Comparison of ENCODE assay signal across 14 cellular contexts in the genomic region with DNA sequence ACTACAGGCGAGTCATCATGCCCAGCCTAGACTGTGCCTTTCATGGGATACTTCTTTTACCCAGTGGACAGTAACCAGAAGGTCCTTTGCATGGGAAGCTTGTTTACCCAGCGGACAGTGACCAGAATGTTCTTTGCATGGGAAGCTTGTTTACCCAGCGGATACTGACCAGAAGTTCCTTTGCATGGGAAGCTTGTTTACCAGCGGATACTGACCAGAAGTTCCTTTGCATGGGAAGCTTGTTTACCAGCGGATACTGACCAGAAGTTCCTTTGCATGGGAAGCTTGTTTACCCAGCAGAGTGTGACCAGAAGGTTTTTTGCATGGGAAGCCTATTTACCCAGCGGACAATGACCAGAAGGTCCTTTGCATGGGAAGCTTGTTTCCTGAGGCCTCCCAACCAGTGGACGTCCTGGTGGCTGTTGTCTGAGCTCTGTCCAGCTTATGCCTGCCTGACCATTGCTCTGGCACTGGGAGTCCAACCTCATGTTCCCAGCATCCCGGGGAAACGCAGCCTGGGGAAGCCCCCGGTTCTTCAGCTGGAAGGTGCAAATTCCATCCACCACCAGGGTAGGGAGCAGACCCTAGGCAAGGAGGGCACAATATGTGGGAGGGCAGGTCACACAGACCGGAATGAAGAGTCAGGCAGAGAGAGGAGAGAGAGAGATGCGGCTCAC. TPM values are rescaled to one million over a fixed set of nuclear protein-coding genes. Genes with fewer than 3 reads are reported as not detected.
A peak's percentile ranks its signal among the peaks of the same experiment; 100 is the strongest.
DNase-seq lines count a peak whose midpoint lies in the region; ATAC-seq and TF ChIP-seq lines count a peak whose summit lies in the region.
"Had no signal": no experiment of that assay in that cellular context is flagged by ENCODE, and none has a peak within 500 bp of the region (broad histone marks: within the 10 kb centered on the region; RNA-seq: fewer than 3 reads in every experiment).

No MANE protein-coding gene starts in this region.

- H3K27ac Mint-ChIP-seq in endothelial cell (ENCODE audit: unreplicated experiment) = peak overlapping the region; percentile 48
- H3K27ac Mint-ChIP-seq: CD14-positive monocyte; CD4-positive, alpha-beta memory T cell; H9 had no signal

- no peak for DNase-seq in IMR-90
- peak; percentile 9 for DNase-seq in endothelial cell (ENCODE audit: low spot score)
- DNase-seq in ACHN = no peak
- DNase-seq in NAMALWA (ENCODE audit: low spot score) = no peak
- DNase-seq: CD4-positive, alpha-beta memory T cell; DMS153; DMS79 treated with DMSO at 0.1 percent for 48 hours; GF-D8; H9 had no signal

- no peaks in the 10 kb centered on the region for H3K36me3 Mint-ChIP-seq in endothelial cell (ENCODE audit: low read depth, unreplicated experiment)
- H3K36me3 Mint-ChIP-seq: CD14-positive monocyte; CD4-positive, alpha-beta memory T cell had no signal

- POLR2A ChIA-PET in IMR-90 (lab: Charles Lee; ENCODE audit: unreplicated experiment) = no interaction called here

- H2BK20ac ChIP-seq in IMR-90 (ENCODE audit: low read depth, low read length) = no peak overlapping the region

- no peak overlapping the region for H4K91ac ChIP-seq in IMR-90 (ENCODE audit: insufficient read depth, low read depth, low read length)

- H3K23ac ChIP-seq in IMR-90 (ENCODE audit: low read depth, low read length) = no peak overlapping the region

- H3K79me1 ChIP-seq in IMR-90 (ENCODE audit: low read depth in 1 of 2, low read length in 2 of 2) = no peaks in the 10 kb centered on the region

- H2BK15ac ChIP-seq in IMR-90 (ENCODE audit: low read depth, low read length) = no peak overlapping the region

- H3K36me3 ChIP-seq in IMR-90 (ENCODE audit: control insufficient read depth, insufficient read depth, low read length) (no peaks in the 10 kb centered on the region), liver (ENCODE audit: control insufficient read depth in 4 of 4, insufficient read depth in 3 of 4, low read depth in 1 of 4, low read length in 3 of 4) (no peaks in the 10 kb centered on the region)
- H3K36me3 ChIP-seq: BLaER1 had no signal

- BruUV-seq in IMR-90 (replicated peaks; lab: Mats Ljungman, UMichigan) = no TSS peak

- TF ChIP-seq RAD21 in IMR-90 (IDR thresholded peaks at IDR 0.05; ENCODE audit: low read length) (no peak), liver (IDR thresholded peaks at IDR 0.05) (peak; percentile 9 to 25)

- ATAC-seq in IMR-90 (ENCODE audit: low read depth) (no peak), GM21619 (IDR thresholded peaks at IDR 0.05; ENCODE audit: unreplicated experiment) (no peak)
- ATAC-seq: K562 had no signal

- no peaks in the 10 kb centered on the region for H3K9me3 ChIP-seq in IMR-90 (ENCODE audit: control insufficient read depth, insufficient read depth, low read length)
- peaks cover 0 to 1% (median under 1%) of the 10 kb centered on the region in 4 donors for H3K9me3 ChIP-seq in liver (ENCODE audit: control insufficient read depth in 4 of 4, low read length in 3 of 4)

- H3K27me3 ChIP-seq in IMR-90 (ENCODE audit: control insufficient read depth, insufficient read depth, low read length) (no peaks in the 10 kb centered on the region), liver (ENCODE audit: control insufficient read depth in 4 of 4, insufficient read depth in 4 of 4, low read length in 3 of 4) (peaks cover 0 to 2% (median 0%) of the 10 kb centered on the region in 4 donors)
- H3K27me3 ChIP-seq: BLaER1 had no signal

- no peak overlapping the region for H3K27ac ChIP-seq in IMR-90 (ENCODE audit: insufficient read depth, low read length)
- H3K27ac ChIP-seq in liver (ENCODE audit: low read depth in 1 of 2, low read length in 2 of 2) = no peak overlapping the region
- H3K27ac ChIP-seq: BLaER1 had no signal

- H2BK5ac ChIP-seq in IMR-90 (ENCODE audit: low read depth, low read length, poor library complexity, severe bottlenecking) = no peak overlapping the region

- no peaks in the 10 kb centered on the region for H3K9me1 ChIP-seq in IMR-90 (ENCODE audit: insufficient read depth, low read length)

- H2BK120ac ChIP-seq in IMR-90 (ENCODE audit: low read depth, low read length) = no peak overlapping the region

- H3K14ac ChIP-seq in IMR-90 (replicated peaks; ENCODE audit: low read depth, low read length) = no peak overlapping the region

- TF ChIP-seq CTCF in IMR-90 (conservative IDR thresholded peaks at IDR 0.05; ENCODE audit: low read depth, low read length) (no peak), endothelial cell (IDR thresholded peaks at IDR 0.05; ENCODE audit: unreplicated experiment) (no peak), liver (IDR thresholded peaks at IDR 0.05; ENCODE audit: low read depth, low read length, missing input control) (no peak)

- H3K27me3 Mint-ChIP-seq in endothelial cell (ENCODE audit: unreplicated experiment) = peaks cover 9% of the 10 kb centered on the region

- no peak overlapping the region for H4K5ac ChIP-seq in IMR-90 (ENCODE audit: low read depth, low read length)

- CTCF ChIA-PET in IMR-90 (lab: Yijun Ruan, JAX) = interaction anchor here (0.7 kb wide), 1 partner anchor 1486 kb away, joined by 3 read pairs; no protein-coding TSS in a partner anchor

- peaks cover 16% of the 10 kb centered on the region for H3K4me1 Mint-ChIP-seq in endothelial cell (ENCODE audit: unreplicated experiment)
- H3K4me1 Mint-ChIP-seq: CD14-positive monocyte, H9 had no signal

- no peaks in the 10 kb centered on the region for H4K20me1 ChIP-seq in IMR-90 (ENCODE audit: insufficient read depth, low read length)
- H4K20me1 ChIP-seq: BLaER1 had no signal

- H3K56ac ChIP-seq in IMR-90 (ENCODE audit: extremely low read depth, insufficient read depth, low read length) = no peak overlapping the region

- H4K8ac ChIP-seq in IMR-90 (ENCODE audit: low read depth in 2 of 2, low read length in 2 of 2) = no peak overlapping the region

- H3K4me3 ChIP-seq in IMR-90 (ENCODE audit: insufficient read depth, low read depth, low read length) (no peak overlapping the region), liver (ENCODE audit: low read depth in 1 of 3, low read length in 3 of 3) (no peak overlapping the region)
- H3K4me3 ChIP-seq: BLaER1, K562 had no signal

- H3K4me2 ChIP-seq in IMR-90 (ENCODE audit: low read depth, low read length) = no peak overlapping the region
- H3K4me2 ChIP-seq: BLaER1 had no signal

- no peak overlapping the region for H3K4ac ChIP-seq in IMR-90 (ENCODE audit: low read depth, low read length)

- dilution Hi-C loops in IMR-90 (cut with HindIII; ENCODE audit: low sequenced_read_pairs, unreplicated experiment) = no loop called here

- H3K9me3 Mint-ChIP-seq in endothelial cell (ENCODE audit: unreplicated experiment) = no peaks in the 10 kb centered on the region

- 66% methylated on average over 5 of the region's 12 CpGs; no CpG with 5 or more reads in 1 of the 2 experiments for WGBS in IMR-90 (ENCODE audit: extremely low coverage in 2 of 2, insufficient read length in 1 of 2), 2 experiments
- 40% methylated on average over 12 of the region's 12 CpGs for WGBS in liver

- H3K9ac ChIP-seq in IMR-90 (ENCODE audit: low read depth, low read length) (no peak overlapping the region), liver (ENCODE audit: low read depth in 1 of 2, low read length in 2 of 2) (no peak overlapping the region)
- H3K9ac ChIP-seq: BLaER1 had no signal

- no peak overlapping the region for H3K4me3 Mint-ChIP-seq in endothelial cell (ENCODE audit: unreplicated experiment)
- H3K4me3 Mint-ChIP-seq: CD14-positive monocyte; CD4-positive, alpha-beta memory T cell; H9 had no signal

- in situ Hi-C loops in IMR-90 (cut with MboI; ENCODE audit: low sequenced_read_pairs) (no loop called here), ACHN (cut with HindIII; ENCODE audit: low pct_ligation_motif_present, low pct_unique_long_range_greater_than_20kb, low sequenced_read_pairs) (no loop called here)

- intact Hi-C loops in IMR-90 (cut with micrococcal nuclease) = no loop called here

- peak overlapping the region; percentile 14 for H2AFZ ChIP-seq in IMR-90 (replicated peaks; ENCODE audit: low read length, poor library complexity)

- TF ChIP-seq POLR2A in IMR-90 (IDR thresholded peaks at IDR 0.05; ENCODE audit: low read depth, low read length) = no peak

- no peak overlapping the region for H2AK5ac ChIP-seq in IMR-90 (ENCODE audit: low read depth, low read length)

- H2AK9ac ChIP-seq in IMR-90 (replicated peaks; ENCODE audit: low read depth, low read length, poor library complexity) = no peak overlapping the region

- H3K4me1 ChIP-seq in IMR-90 (ENCODE audit: control insufficient read depth, insufficient read depth, low read length) (no peaks in the 10 kb centered on the region), liver (ENCODE audit: control insufficient read depth in 4 of 4, insufficient read depth in 4 of 4, low read length in 3 of 4) (peaks cover 0 to 3% (median 0%) of the 10 kb centered on the region in 4 donors)
- H3K4me1 ChIP-seq: BLaER1 had no signal

- H3K18ac ChIP-seq in IMR-90 (ENCODE audit: low read depth, low read length) = no peak overlapping the region

TF ChIP-seq in IMR-90, 13 proteins besides CTCF, POLR2A, EP300 and RAD21 (continues in another document):
- TF ChIP-seq NFE2L2 (IDR thresholded peaks at IDR 0.05; ENCODE audit: low read depth, low read length) (no peak), RFX5 (IDR thresholded peaks at IDR 0.05; ENCODE audit: low read depth, low read length) (no peak)
- TF ChIP-seq, protein P1, sequence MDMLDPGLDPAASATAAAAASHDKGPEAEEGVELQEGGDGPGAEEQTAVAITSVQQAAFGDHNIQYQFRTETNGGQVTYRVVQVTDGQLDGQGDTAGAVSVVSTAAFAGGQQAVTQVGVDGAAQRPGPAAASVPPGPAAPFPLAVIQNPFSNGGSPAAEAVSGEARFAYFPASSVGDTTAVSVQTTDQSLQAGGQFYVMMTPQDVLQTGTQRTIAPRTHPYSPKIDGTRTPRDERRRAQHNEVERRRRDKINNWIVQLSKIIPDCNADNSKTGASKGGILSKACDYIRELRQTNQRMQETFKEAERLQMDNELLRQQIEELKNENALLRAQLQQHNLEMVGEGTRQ (IDR thresholded peaks at IDR 0.05; ENCODE audit: low read depth, low read length) = no peak

TF ChIP-seq in liver, 16 proteins besides CTCF, POLR2A, EP300 and RAD21 (continues in another document):
- TF ChIP-seq FOXA2 (IDR thresholded peaks at IDR 0.05) = peak; percentile 100
- TF ChIP-seq, protein P2, sequence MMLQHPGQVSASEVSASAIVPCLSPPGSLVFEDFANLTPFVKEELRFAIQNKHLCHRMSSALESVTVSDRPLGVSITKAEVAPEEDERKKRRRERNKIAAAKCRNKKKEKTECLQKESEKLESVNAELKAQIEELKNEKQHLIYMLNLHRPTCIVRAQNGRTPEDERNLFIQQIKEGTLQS (IDR thresholded peaks at IDR 0.05) = no peak
- TF ChIP-seq NR2F2 (IDR thresholded peaks at IDR 0.05) = no peak

RNA-seq across cellular contexts. Expression of a gene that starts 41.6 kb away (rescaled TPM):
- total RNA-seq in IMR-90 (2012; rRNA removed) = 30.6 and 123 TPM in 2 replicates
- 74.1 and 79.2 TPM in 2 replicates for polyA plus RNA-seq in IMR-90 (2012; rRNA removed)
- polyA plus RNA-seq in IMR-90 (2012; cell fraction: cytosol; rRNA removed) = 59.1 and 65.9 TPM in 2 replicates
- 17.9 and 79.5 TPM in 2 replicates for polyA plus RNA-seq in IMR-90 (2012; cell fraction: nucleus; rRNA removed; ENCODE audit: low replicate concordance)
- total RNA-seq in endothelial cell (ENCODE audit: unreplicated experiment) = 77.1 TPM
- 10 to 100 TPM; 25.4 to 25.8 TPM for total RNA-seq in liver
- polyA plus RNA-seq in liver = 10 to 100 TPM; 46.7 to 90.8 TPM
